ENCODE assay signal across 10 cellular contexts in the genomic region with DNA sequence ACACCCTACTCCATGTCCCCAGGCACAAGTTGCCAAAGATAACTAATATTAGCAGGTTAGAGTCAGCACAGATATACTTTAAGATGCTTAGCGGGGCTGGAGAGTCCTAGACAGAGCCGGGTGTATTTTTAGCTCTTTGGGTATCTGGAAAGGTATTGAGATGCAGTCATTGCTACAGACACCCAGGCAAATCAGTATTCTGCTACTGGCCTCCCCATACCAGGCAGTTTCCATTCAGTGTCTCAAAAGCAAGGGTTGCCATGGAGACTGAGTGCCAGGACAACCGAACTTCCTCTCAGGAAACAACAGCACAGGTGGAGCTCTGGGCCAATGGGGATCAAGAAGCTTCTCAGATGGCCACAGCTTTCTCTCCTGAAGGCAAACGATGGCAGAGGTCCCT. TPM values are rescaled to one million over a fixed set of nuclear protein-coding genes. Genes with fewer than 3 reads are reported as not detected.
DNase-seq lines count a peak whose midpoint lies in the region; ATAC-seq and TF ChIP-seq lines count a peak whose summit lies in the region.
"Had no signal": no experiment of that assay in that cellular context is flagged by ENCODE, and none has a peak within 500 bp of the region (broad histone marks: within the 10 kb centered on the region; RNA-seq: fewer than 3 reads in every experiment).

No MANE protein-coding gene starts in this region.

- no peaks in the 10 kb centered on the region for H3K9me3 Mint-ChIP-seq in memory B cell
- no peaks in the 10 kb centered on the region for H3K9me3 Mint-ChIP-seq in stimulated activated effector memory CD8-positive, alpha-beta T cell treated with anti-CD3 and anti-CD28 coated beads, Interleukin-12 subunit alpha, Interleukin-12 subunit beta, amount 100 ng/mL, for 72 hours

- H3K4me1 Mint-ChIP-seq in memory B cell = peaks cover 12% of the 10 kb centered on the region
- H3K4me1 Mint-ChIP-seq in stimulated activated effector memory CD8-positive, alpha-beta T cell treated with anti-CD3 and anti-CD28 coated beads, Interleukin-12 subunit alpha, Interleukin-12 subunit beta, amount 100 ng/mL, for 72 hours = no peaks in the 10 kb centered on the region

- H3K27me3 Mint-ChIP-seq in memory B cell = peaks cover 2% of the 10 kb centered on the region

- H3K27ac Mint-ChIP-seq in memory B cell = peak overlapping the region; percentile 24
- no peak overlapping the region for H3K27ac Mint-ChIP-seq in stimulated activated effector memory CD8-positive, alpha-beta T cell treated with anti-CD3 and anti-CD28 coated beads, Interleukin-12 subunit alpha, Interleukin-12 subunit beta, amount 100 ng/mL, for 72 hours

- DNase-seq in NAMALWA (ENCODE audit: low spot score) (peak; percentile 17), amygdala (lab: John Stamatoyannopoulos, UW) (peak in 32 of 56 donors; percentile 14 to 73 (median 44)), memory B cell (ENCODE audit: low spot score in 2 of 2) (no peak), ascending aorta (ENCODE audit: low spot score in 2 of 2) (no peak), GM19238 (ENCODE audit: insufficient read length, low spot score) (no peak)
- no peak for DNase-seq in stimulated activated effector memory CD8-positive, alpha-beta T cell treated with anti-CD3 and anti-CD28 coated beads, Interleukin-12 subunit alpha, Interleukin-12 subunit beta, amount 100 ng/mL, for 72 hours (ENCODE audit: low spot score in 2 of 2)
- DNase-seq: activated CD4-positive, alpha-beta T cell treated with anti-CD3 and anti-CD28 coated beads for 4 hours had no signal

- no peaks in the 10 kb centered on the region for H3K36me3 ChIP-seq in ascending aorta

- ATAC-seq in GM18511 (IDR thresholded peaks at IDR 0.05; ENCODE audit: unreplicated experiment) (peak; percentile 49), memory B cell (ENCODE audit: low read depth) (peak; percentile 59), GM19452 (IDR thresholded peaks at IDR 0.05; ENCODE audit: unreplicated experiment) (no peak)
- no peak for ATAC-seq in stimulated activated effector memory CD8-positive, alpha-beta T cell treated with anti-CD3 and anti-CD28 coated beads, Interleukin-12 subunit alpha, Interleukin-12 subunit beta, amount 100 ng/mL, for 72 hours

- H3K36me3 Mint-ChIP-seq in memory B cell = peaks cover 2% of the 10 kb centered on the region
- H3K36me3 Mint-ChIP-seq in stimulated activated effector memory CD8-positive, alpha-beta T cell treated with anti-CD3 and anti-CD28 coated beads, Interleukin-12 subunit alpha, Interleukin-12 subunit beta, amount 100 ng/mL, for 72 hours = peaks cover 4% of the 10 kb centered on the region

- H3K27me3 ChIP-seq in ascending aorta = no peaks in the 10 kb centered on the region

- H3K4me3 Mint-ChIP-seq in memory B cell = no peak overlapping the region
- no peak overlapping the region for H3K4me3 Mint-ChIP-seq in stimulated activated effector memory CD8-positive, alpha-beta T cell treated with anti-CD3 and anti-CD28 coated beads, Interleukin-12 subunit alpha, Interleukin-12 subunit beta, amount 100 ng/mL, for 72 hours

- no peak for TF ChIP-seq CTCF in ascending aorta (IDR thresholded peaks at IDR 0.05)

- H3K4me1 ChIP-seq in ascending aorta = no peaks in the 10 kb centered on the region

- H3K4me3 ChIP-seq in ascending aorta = no peak overlapping the region

- intact Hi-C loops in ascending aorta (cut with DNase I) = no loop called here

- no peak overlapping the region for H3K27ac ChIP-seq in ascending aorta
- H3K27ac ChIP-seq: epithelial cell of prostate had no signal

- no peaks in the 10 kb centered on the region for H3K9me3 ChIP-seq in ascending aorta

RNA-seq across cellular contexts. Expression of gene KCNC4, which starts 45.3 kb away (rescaled TPM):
- 8.4 TPM for total RNA-seq in ascending aorta

Comparison
In these comparisons a context has a peak if more than half of its experiments do, and no peak if none do; other contexts are left out.
1. ATAC-seq: peak in GM18511 (single experiment) and memory B cell (single experiment); none in GM19452 (single experiment) and stimulated activated effector memory CD8-positive, alpha-beta T cell treated with anti-CD3 and anti-CD28 coated beads, Interleukin-12 subunit alpha, Interleukin-12 subunit beta, amount 100 ng/mL, for 72 hours (single experiment).
2. DNase-seq: peak in NAMALWA (single experiment) and amygdala (32 of 56); none in memory B cell (0 of 2), ascending aorta (0 of 2), GM19238 (single experiment) and stimulated activated effector memory CD8-positive, alpha-beta T cell treated with anti-CD3 and anti-CD28 coated beads, Interleukin-12 subunit alpha, Interleukin-12 subunit beta, amount 100 ng/mL, for 72 hours (0 of 2).